35 cellular contexts compared by ENCODE assay signal in the genomic region with DNA sequence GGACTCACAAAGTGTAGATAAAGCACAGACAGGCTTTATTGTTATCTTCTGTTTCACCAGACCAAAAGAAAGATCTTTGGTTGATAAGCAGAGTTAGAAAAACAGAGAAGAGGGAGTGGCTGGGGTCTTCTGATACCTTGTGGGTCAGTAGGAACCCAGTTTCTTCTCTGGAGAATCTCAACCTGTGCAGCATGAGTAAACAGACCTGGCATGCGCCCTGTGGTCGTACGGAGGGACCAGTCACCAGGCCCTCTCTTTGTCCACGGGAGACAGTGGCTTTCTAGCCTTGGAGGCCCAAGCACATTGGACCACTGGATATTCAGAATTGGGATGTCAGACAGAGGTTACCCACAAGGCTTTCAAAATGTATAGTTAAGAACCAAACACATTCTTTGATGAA.
"Had no signal": no experiment of that assay in that cellular context is flagged by ENCODE, and none has a peak within 500 bp of the region (broad histone marks: within the 10 kb centered on the region; RNA-seq: fewer than 3 reads in every experiment).

No MANE protein-coding gene starts in this region.

- H3K9me3 Mint-ChIP-seq: activated B cell treated with CpG ODN at 0.5 μM for 24 hours; activated CD4-positive, alpha-beta memory T cell treated with anti-CD3 and anti-CD28 coated beads for 36 hours; activated CD4-positive, alpha-beta T cell treated with anti-CD3 and anti-CD28 coated beads, Interleukin-2, amount 10 ng/mL, durations not matched to agents 24 days and 14 days; activated naive CD4-positive, alpha-beta T cell treated with anti-CD3 and anti-CD28 coated beads, Interleukin-2, amount 10 ng/mL, durations not matched to agents 7 days and 5 days; activated naive CD4-positive, alpha-beta T cell treated with anti-CD3 and anti-CD28 coated beads, Interleukin-2, amount 50 U/mL, for 72 hours; activated naive CD8-positive, alpha-beta T cell treated with anti-CD3 and anti-CD28 coated beads, Interleukin-2, amount 10 ng/mL, durations not matched to agents 7 days and 5 days; activated T-cell treated with anti-CD3 and anti-CD28 coated beads, Interleukin-2, amount 50 U/mL, for 72 hours; central memory CD8-positive, alpha-beta T cell; dendritic cell treated with granulocyte-macrophage colony-stimulating factor and Interleukin-4, amounts not matched to agents 40 ng/mL and 50 ng/mL, for 4 days; endodermal cell; T-helper 2 cell treated with Interferon-gamma antibody and Interleukin-4, amounts not matched to agents 5 μg/mL and 100 μg/mL, for 36 hours had no signal

- H3K4me3 ChIP-seq: coronary artery, dorsolateral prefrontal cortex had no signal

- H3K27ac Mint-ChIP-seq: activated B cell treated with CpG ODN at 0.5 μM for 24 hours; activated CD4-positive, alpha-beta memory T cell treated with anti-CD3 and anti-CD28 coated beads for 36 hours; activated CD4-positive, alpha-beta T cell treated with anti-CD3 and anti-CD28 coated beads for 36 hours; activated CD4-positive, alpha-beta T cell treated with anti-CD3 and anti-CD28 coated beads, Interleukin-2, amount 10 ng/mL, durations not matched to agents 24 days and 14 days; activated CD8-positive, alpha-beta memory T cell treated with anti-CD3 and anti-CD28 coated beads, Interleukin-2, amount 10 ng/mL, durations not matched to agents 7 days and 5 days; activated CD8-positive, alpha-beta T cell treated with anti-CD3 and anti-CD28 coated beads, Interleukin-2, amount 10 ng/mL, durations not matched to agents 7 days and 5 days; activated naive CD4-positive, alpha-beta T cell treated with anti-CD3 and anti-CD28 coated beads, Interleukin-2, amount 10 ng/mL, durations not matched to agents 7 days and 5 days; activated naive CD4-positive, alpha-beta T cell treated with anti-CD3 and anti-CD28 coated beads, Interleukin-2, amount 50 U/mL, for 72 hours; activated naive CD8-positive, alpha-beta T cell treated with anti-CD3 and anti-CD28 coated beads, Interleukin-2, amount 10 ng/mL, durations not matched to agents 7 days and 5 days; dendritic cell treated with granulocyte-macrophage colony-stimulating factor and Interleukin-4, amounts not matched to agents 40 ng/mL and 50 ng/mL, for 4 days; endodermal cell; T-helper 17 cell; T-helper 2 cell treated with Interferon-gamma antibody and Interleukin-4, amounts not matched to agents 5 μg/mL and 100 μg/mL, for 36 hours had no signal

- H3K27me3 Mint-ChIP-seq: activated CD4-positive, alpha-beta memory T cell treated with anti-CD3 and anti-CD28 coated beads for 36 hours; activated CD4-positive, alpha-beta T cell treated with anti-CD3 and anti-CD28 coated beads for 36 hours; activated CD4-positive, alpha-beta T cell treated with anti-CD3 and anti-CD28 coated beads, Interleukin-2, amount 10 ng/mL, durations not matched to agents 24 days and 14 days; activated CD8-positive, alpha-beta memory T cell treated with anti-CD3 and anti-CD28 coated beads, Interleukin-2, amount 10 ng/mL, durations not matched to agents 7 days and 5 days; activated naive CD4-positive, alpha-beta T cell treated with anti-CD3 and anti-CD28 coated beads, Interleukin-2, amount 10 ng/mL, durations not matched to agents 7 days and 5 days; central memory CD8-positive, alpha-beta T cell; dendritic cell treated with granulocyte-macrophage colony-stimulating factor and Interleukin-4, amounts not matched to agents 40 ng/mL and 50 ng/mL, for 4 days had no signal

- H3K27ac ChIP-seq: brain microvascular endothelial cell, coronary artery, dorsolateral prefrontal cortex, WERI-Rb-1 had no signal

- H3K4me3 Mint-ChIP-seq: activated B cell treated with CpG ODN at 0.5 μM for 24 hours; activated CD4-positive, alpha-beta memory T cell treated with anti-CD3 and anti-CD28 coated beads for 36 hours; activated CD4-positive, alpha-beta T cell treated with anti-CD3 and anti-CD28 coated beads for 36 hours; activated CD4-positive, alpha-beta T cell treated with anti-CD3 and anti-CD28 coated beads, Interleukin-2, amount 10 ng/mL, durations not matched to agents 24 days and 14 days; activated CD8-positive, alpha-beta memory T cell treated with anti-CD3 and anti-CD28 coated beads, Interleukin-2, amount 10 ng/mL, durations not matched to agents 7 days and 5 days; activated CD8-positive, alpha-beta T cell treated with anti-CD3 and anti-CD28 coated beads, Interleukin-2, amount 10 ng/mL, durations not matched to agents 7 days and 5 days; activated naive CD4-positive, alpha-beta T cell treated with anti-CD3 and anti-CD28 coated beads, Interleukin-2, amount 10 ng/mL, durations not matched to agents 7 days and 5 days; activated naive CD8-positive, alpha-beta T cell treated with anti-CD3 and anti-CD28 coated beads, Interleukin-2, amount 10 ng/mL, durations not matched to agents 7 days and 5 days; activated T-cell treated with anti-CD3 and anti-CD28 coated beads, Interleukin-2, amount 50 U/mL, for 72 hours; central memory CD8-positive, alpha-beta T cell; dendritic cell treated with granulocyte-macrophage colony-stimulating factor and Interleukin-4, amounts not matched to agents 40 ng/mL and 50 ng/mL, for 4 days; endodermal cell; T-helper 17 cell; T-helper 2 cell treated with Interferon-gamma antibody and Interleukin-4, amounts not matched to agents 5 μg/mL and 100 μg/mL, for 36 hours had no signal

- DNase-seq: activated B cell treated with CpG ODN at 0.5 μM for 24 hours; activated CD4-positive, alpha-beta memory T cell treated with anti-CD3 and anti-CD28 coated beads for 36 hours; activated CD4-positive, alpha-beta T cell treated with anti-CD3 and anti-CD28 coated beads for 36 hours; activated CD4-positive, alpha-beta T cell treated with anti-CD3 and anti-CD28 coated beads, Interleukin-2, amount 10 ng/mL, durations not matched to agents 24 days and 14 days; activated CD4-positive, CD25-positive, alpha-beta regulatory T cell treated with anti-CD3 and anti-CD28 coated beads, Interleukin-2, amount 50 U/mL, for 72 hours; activated CD8-positive, alpha-beta memory T cell treated with anti-CD3 and anti-CD28 coated beads, Interleukin-2, amount 10 ng/mL, durations not matched to agents 7 days and 5 days; activated CD8-positive, alpha-beta memory T cell treated with anti-CD3 and anti-CD28 coated beads, Interleukin-2, amount 50 U/mL, for 4 hours; activated CD8-positive, alpha-beta T cell treated with anti-CD3 and anti-CD28 coated beads, Interleukin-2, amount 10 ng/mL, durations not matched to agents 7 days and 5 days; activated gamma-delta T cell; activated naive CD4-positive, alpha-beta T cell; activated naive CD4-positive, alpha-beta T cell treated with anti-CD3 and anti-CD28 coated beads, Interleukin-2, amount 10 ng/mL, durations not matched to agents 7 days and 5 days; activated naive CD8-positive, alpha-beta T cell treated with anti-CD3 and anti-CD28 coated beads, Interleukin-2, amount 10 ng/mL, durations not matched to agents 7 days and 5 days; activated T-cell treated with anti-CD3 and anti-CD28 coated beads, Interleukin-2, amount 50 U/mL, for 1 hour; activated T-cell treated with anti-CD3 and anti-CD28 coated beads, Interleukin-2, amount 50 U/mL, for 72 hours; amniotic stem cell; anterior cingulate cortex; brain microvascular endothelial cell; dorsolateral prefrontal cortex; effector memory CD4-positive, alpha-beta T cell; endodermal cell; foreskin fibroblast; head of caudate nucleus; T-helper 1 cell; T-helper 17 cell; T1000; WERI-Rb-1 had no signal

- FAIRE-seq: astrocyte, bronchial epithelial cell, frontal cortex had no signal

- ATAC-seq: activated CD4-positive, alpha-beta T cell treated with anti-CD3 and anti-CD28 coated beads for 36 hours; activated CD8-positive, alpha-beta memory T cell treated with anti-CD3 and anti-CD28 coated beads, Interleukin-2, amount 10 ng/mL, durations not matched to agents 7 days and 5 days; activated CD8-positive, alpha-beta T cell treated with anti-CD3 and anti-CD28 coated beads, Interleukin-2, amount 10 ng/mL, durations not matched to agents 7 days and 5 days; activated naive CD4-positive, alpha-beta T cell treated with anti-CD3 and anti-CD28 coated beads, Interleukin-2, amount 50 U/mL, for 72 hours; activated T-cell treated with anti-CD3 and anti-CD28 coated beads, Interleukin-2, amount 50 U/mL, for 72 hours; esophagus mucosa; T-helper 17 cell had no signal

- H3K36me3 Mint-ChIP-seq: activated CD4-positive, alpha-beta memory T cell treated with anti-CD3 and anti-CD28 coated beads for 36 hours; activated CD8-positive, alpha-beta memory T cell treated with anti-CD3 and anti-CD28 coated beads, Interleukin-2, amount 10 ng/mL, durations not matched to agents 7 days and 5 days; activated naive CD4-positive, alpha-beta T cell treated with anti-CD3 and anti-CD28 coated beads, Interleukin-2, amount 10 ng/mL, durations not matched to agents 7 days and 5 days; activated naive CD4-positive, alpha-beta T cell treated with anti-CD3 and anti-CD28 coated beads, Interleukin-2, amount 50 U/mL, for 72 hours; activated naive CD8-positive, alpha-beta T cell treated with anti-CD3 and anti-CD28 coated beads, Interleukin-2, amount 10 ng/mL, durations not matched to agents 7 days and 5 days had no signal

- H3K4me1 Mint-ChIP-seq: activated B cell treated with CpG ODN at 0.5 μM for 24 hours; activated CD4-positive, alpha-beta T cell treated with anti-CD3 and anti-CD28 coated beads for 36 hours; activated CD4-positive, alpha-beta T cell treated with anti-CD3 and anti-CD28 coated beads, Interleukin-2, amount 10 ng/mL, durations not matched to agents 24 days and 14 days; activated CD8-positive, alpha-beta memory T cell treated with anti-CD3 and anti-CD28 coated beads, Interleukin-2, amount 10 ng/mL, durations not matched to agents 7 days and 5 days; activated naive CD4-positive, alpha-beta T cell treated with anti-CD3 and anti-CD28 coated beads, Interleukin-2, amount 10 ng/mL, durations not matched to agents 7 days and 5 days; activated naive CD8-positive, alpha-beta T cell treated with anti-CD3 and anti-CD28 coated beads, Interleukin-2, amount 10 ng/mL, durations not matched to agents 7 days and 5 days; central memory CD8-positive, alpha-beta T cell; T-helper 17 cell had no signal

- H3K36me3 ChIP-seq: brain microvascular endothelial cell, WERI-Rb-1 had no signal

- H3K27me3 ChIP-seq: brain microvascular endothelial cell, dorsolateral prefrontal cortex had no signal
